31 cellular contexts compared by ENCODE assay signal in the genomic region with DNA sequence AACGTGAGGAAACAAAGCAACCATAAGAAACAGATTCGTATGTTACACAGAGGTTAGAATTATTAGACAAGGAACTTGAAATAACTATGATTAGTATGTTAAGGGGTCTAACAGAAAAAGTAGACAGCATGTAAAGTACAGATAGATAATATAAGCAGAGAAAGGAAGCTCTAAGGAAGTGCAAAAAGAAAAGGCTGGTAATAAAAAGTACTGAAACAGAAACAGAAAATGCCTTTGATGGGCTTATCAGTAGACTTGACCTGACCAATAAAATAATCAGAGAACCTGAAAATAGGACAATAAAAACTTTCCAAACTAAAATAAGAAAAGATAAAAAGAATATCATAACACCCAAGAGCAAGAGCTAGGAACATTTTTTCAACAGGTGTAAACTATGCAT.
"Had no signal": no experiment of that assay in that cellular context is flagged by ENCODE, and none has a peak within 500 bp of the region (broad histone marks: within the 10 kb centered on the region; RNA-seq: fewer than 3 reads in every experiment).

No MANE protein-coding gene starts in this region.

- DNase-seq: natural killer cell; occipital lobe; ovary; posterior cingulate gyrus; psoas muscle; right cardiac atrium; right lobe of liver; sigmoid colon; spleen; stimulated activated CD4-positive, alpha-beta T cell treated with anti-CD3 and anti-CD28 coated beads, Interleukin-12 subunit alpha, Interleukin-12 subunit beta, amount 100 ng/mL, for 4 hours; stimulated activated CD4-positive, alpha-beta T cell treated with anti-CD3 and anti-CD28 coated beads, Interleukin-1b, Interleukin-23, amount 100 ng/mL, for 48 hours; stimulated activated CD4-positive, alpha-beta T cell treated with anti-CD3 and anti-CD28 coated beads, Interleukin-4, amount 100 ng/mL, for 1 hour; stimulated activated CD4-positive, alpha-beta T cell treated with anti-CD3 and anti-CD28 coated beads, Interleukin-4, amount 100 ng/mL, for 4 hours; stimulated activated CD8-positive, alpha-beta memory T cell treated with anti-CD3 and anti-CD28 coated beads, Interleukin-4, amount 100 ng/mL, for 48 hours; stimulated activated naive CD4-positive, alpha-beta T cell; stimulated activated naive CD8-positive, alpha-beta T cell treated with anti-CD3 and anti-CD28 coated beads, Interleukin-15, amount 100 ng/mL, for 72 hours; stimulated activated naive CD8-positive, alpha-beta T cell treated with anti-CD3 and anti-CD28 coated beads, Interleukin-15, Interleukin-2, amounts not matched to agents 100 U/mL and 50 U/mL, for 24 hours; substantia nigra; testis; tibial artery; transverse colon; upper lobe of right lung; uterus had no signal

- H3K4me1 ChIP-seq: parathyroid adenoma, psoas muscle, right lobe of liver, sigmoid colon, spleen, suprapubic skin, tibial artery, upper lobe of right lung, uterus had no signal

- H3K4me3 ChIP-seq: neural progenitor cell, ovary, psoas muscle, right lobe of liver, sigmoid colon, smooth muscle cell, spleen, suprapubic skin, testis, tibial artery, transverse colon, upper lobe of right lung, uterus had no signal

- H3K4me2 ChIP-seq: neural progenitor cell, smooth muscle cell had no signal

- H3K9me3 ChIP-seq: ovary, psoas muscle, right lobe of liver, sigmoid colon, suprapubic skin, testis, tibial artery, upper lobe of right lung, uterus had no signal

- H3K9me3 Mint-ChIP-seq: stimulated activated naive CD8-positive, alpha-beta T cell treated with anti-CD3 and anti-CD28 coated beads, Interleukin-15, amount 100 ng/mL, for 72 hours had no signal

- ATAC-seq: natural killer cell; psoas muscle; right cardiac atrium; right lobe of liver; stimulated activated memory B cell treated with anti-CD40 and anti-IgM and Interleukin-4, amounts not matched to agents 10 μg/mL and 1 μg/mL and 100 μg/mL, for 72 hours; stimulated activated naive CD8-positive, alpha-beta T cell treated with anti-CD3 and anti-CD28 coated beads, Interleukin-15, amount 100 ng/mL, for 72 hours; stimulated activated naive CD8-positive, alpha-beta T cell treated with anti-CD3 and anti-CD28 coated beads, Interleukin-15, Interleukin-2, amounts not matched to agents 100 U/mL and 50 U/mL, for 24 hours; upper lobe of right lung had no signal

- H3K9ac ChIP-seq: neural progenitor cell, parathyroid adenoma had no signal

- H3K27ac Mint-ChIP-seq: natural killer cell; nephron; neural progenitor cell; progenitor cell of endocrine pancreas; stimulated activated memory B cell treated with anti-CD40 and anti-IgM and Interleukin-4, amounts not matched to agents 10 μg/mL and 1 μg/mL and 100 μg/mL, for 72 hours; stimulated activated naive CD8-positive, alpha-beta T cell treated with anti-CD3 and anti-CD28 coated beads, Interleukin-15, amount 100 ng/mL, for 72 hours; type B pancreatic cell had no signal

- H3K36me3 Mint-ChIP-seq: neural progenitor cell; stimulated activated memory B cell treated with anti-CD40 and anti-IgM and Interleukin-4, amounts not matched to agents 10 μg/mL and 1 μg/mL and 100 μg/mL, for 72 hours; type B pancreatic cell had no signal

- H3K27ac ChIP-seq: neural progenitor cell, ovary, parathyroid adenoma, psoas muscle, right lobe of liver, sigmoid colon, spleen, suprapubic skin, testis, tibial artery, transverse colon, upper lobe of right lung, uterus had no signal

- H2AFZ ChIP-seq: neural progenitor cell, parathyroid adenoma had no signal

- H3K27me3 Mint-ChIP-seq: progenitor cell of endocrine pancreas; stimulated activated memory B cell treated with anti-CD40 and anti-IgM and Interleukin-4, amounts not matched to agents 10 μg/mL and 1 μg/mL and 100 μg/mL, for 72 hours; stimulated activated naive CD8-positive, alpha-beta T cell treated with anti-CD3 and anti-CD28 coated beads, Interleukin-15, amount 100 ng/mL, for 72 hours; type B pancreatic cell had no signal

- H3K79me2 ChIP-seq: parathyroid adenoma had no signal

- H3K27me3 ChIP-seq: neural progenitor cell, ovary, right lobe of liver, sigmoid colon, spleen, suprapubic skin, testis, tibial artery, transverse colon, upper lobe of right lung, uterus had no signal

- H3K36me3 ChIP-seq: neural progenitor cell, ovary, right lobe of liver, sigmoid colon, spleen, suprapubic skin, tibial artery, transverse colon, upper lobe of right lung, uterus had no signal

- H3K4me3 Mint-ChIP-seq: natural killer cell; nephron; neural progenitor cell; stimulated activated memory B cell treated with anti-CD40 and anti-IgM and Interleukin-4, amounts not matched to agents 10 μg/mL and 1 μg/mL and 100 μg/mL, for 72 hours; stimulated activated naive CD8-positive, alpha-beta T cell treated with anti-CD3 and anti-CD28 coated beads, Interleukin-15, amount 100 ng/mL, for 72 hours; type B pancreatic cell had no signal

- H3K4me1 Mint-ChIP-seq: natural killer cell; stimulated activated memory B cell treated with anti-CD40 and anti-IgM and Interleukin-4, amounts not matched to agents 10 μg/mL and 1 μg/mL and 100 μg/mL, for 72 hours; stimulated activated naive CD8-positive, alpha-beta T cell treated with anti-CD3 and anti-CD28 coated beads, Interleukin-15, amount 100 ng/mL, for 72 hours had no signal
